In genomic region chr17:75130059-75130631, GRCh38 we compare ENCODE assay signal across 6 cellular contexts. TPM values are rescaled to one million over a fixed set of nuclear protein-coding genes. Genes with fewer than 3 reads are reported as not detected.
DNase-seq lines count a peak whose midpoint lies in the region; ATAC-seq and TF ChIP-seq lines count a peak whose summit lies in the region.

No MANE protein-coding gene starts in this region.

- TF ChIP-seq CTCF in left ventricle myocardium inferior (IDR thresholded peaks at IDR 0.05; ENCODE audit: borderline replicate concordance) (no peak), gastroesophageal sphincter (IDR thresholded peaks at IDR 0.05) (no peak), uterus (IDR thresholded peaks at IDR 0.05) (no peak)

- ATAC-seq in Right ventricle myocardium inferior (no peak), gastroesophageal sphincter (no peak), HG02798 (IDR thresholded peaks at IDR 0.05; ENCODE audit: poor library complexity, unreplicated experiment) (no peak)

- H3K36me3 ChIP-seq in left ventricle myocardium inferior (peaks cover 9% of the 10 kb centered on the region), gastroesophageal sphincter (peaks cover 0 to 20% of the 10 kb centered on the region in 2 donors), uterus (no peaks in the 10 kb centered on the region)

- intact Hi-C loops in left ventricle myocardium inferior (cut with micrococcal nuclease) (no loop called here), Right ventricle myocardium inferior (cut with DNase I) (loop anchor here (2.0 kb wide), 1 partner anchor 15 kb away; no protein-coding TSS in a partner anchor), uterus (cut with DNase I; ENCODE audit: low total_unique reads) (no loop called here)

- H3K4me3 ChIP-seq in left ventricle myocardium inferior (peak overlapping the region; percentile 81), gastroesophageal sphincter (peak overlapping the region in 1 of 2 donors; percentile 88), uterus (no peak overlapping the region)

- WGBS in gastroesophageal sphincter (ENCODE audit: low coverage in 1 of 2), 2 donors, result 34 to 74% methylated on average over 3 to 9 of the region's 24 CpGs

- DNase-seq in left ventricle myocardium inferior (no peak), Right ventricle myocardium inferior (ENCODE audit: missing footprints) (no peak), uterus (no peak), NCI-H526 treated with DMSO at 0.1 percent for 48 hours (lab: John Stamatoyannopoulos, UW) (no peak)

- no peak for TF ChIP-seq EP300 in gastroesophageal sphincter (IDR thresholded peaks at IDR 0.05)

- H3K9me3 ChIP-seq in left ventricle myocardium inferior (replicated peaks) (no peaks in the 10 kb centered on the region), gastroesophageal sphincter (no peaks in the 10 kb centered on the region), uterus (no peaks in the 10 kb centered on the region)

- peak overlapping the region; percentile 92 for H3K27ac ChIP-seq in left ventricle myocardium inferior (replicated peaks)
- peak overlapping the region in 3 of 4 donors; percentile 87 to 90 (median 89) for H3K27ac ChIP-seq in gastroesophageal sphincter
- H3K27ac ChIP-seq in uterus, result peak overlapping the region; percentile 88 to 90

- peaks cover 28% of the 10 kb centered on the region for H3K4me1 ChIP-seq in left ventricle myocardium inferior
- H3K4me1 ChIP-seq in gastroesophageal sphincter, result peaks cover 0 to 23% (median 5%) of the 10 kb centered on the region in 3 donors
- peaks cover 0 to 8% of the 10 kb centered on the region in 2 donors for H3K4me1 ChIP-seq in uterus

- H3K27me3 ChIP-seq in left ventricle myocardium inferior (ENCODE audit: low read depth) (no peaks in the 10 kb centered on the region), gastroesophageal sphincter (no peaks in the 10 kb centered on the region), uterus (no peaks in the 10 kb centered on the region)

- no peak for TF ChIP-seq POLR2A in gastroesophageal sphincter (IDR thresholded peaks at IDR 0.05)
- TF ChIP-seq POLR2A in uterus (IDR thresholded peaks at IDR 0.05), result no peak

RNA-seq across cellular contexts. Expression of gene NT5C, which starts 1.4 kb away (rescaled TPM):
- total RNA-seq in left ventricle myocardium inferior (25.9 TPM), Right ventricle myocardium inferior (24.6 TPM), gastroesophageal sphincter (100 to 1,000 TPM in 2 of 4 donors, 10 to 100 TPM in 2; 74.5 to 121 (median 99.6) TPM), uterus (10 to 100 TPM; 30.2 to 60.0 (median 44.9) TPM)

RNA-seq across cellular contexts. Expression of gene ARMC7, which starts 20.4 kb away (rescaled TPM):
- total RNA-seq in left ventricle myocardium inferior, result 6.2 TPM
- total RNA-seq in Right ventricle myocardium inferior, result 6.4 TPM
- 1 to 10 TPM; 2.4 to 6.1 (median 3.9) TPM for total RNA-seq in gastroesophageal sphincter
- 1 to 10 TPM in 2 of 4 donors, under 1 TPM in 2; 0.29 to 9.2 (median 2.0) TPM for total RNA-seq in uterus

RNA-seq across cellular contexts. Expression of gene JPT1, which starts 24.2 kb away (rescaled TPM):
- total RNA-seq in left ventricle myocardium inferior, result 13.8 TPM
- 17.1 TPM for total RNA-seq in Right ventricle myocardium inferior
- total RNA-seq in gastroesophageal sphincter, result 10 to 100 TPM in 3 of 4 donors, 1 to 10 TPM in 1; 9.3 to 48.5 (median 25.0) TPM
- 10 to 100 TPM in 2 of 4 donors, 1 to 10 TPM in 2; 3.6 to 46.8 (median 11.6) TPM for total RNA-seq in uterus

RNA-seq across cellular contexts. Expression of gene SLC16A5, which starts 42.4 kb away (rescaled TPM):
- total RNA-seq in left ventricle myocardium inferior (8.4 TPM), Right ventricle myocardium inferior (7.1 TPM), gastroesophageal sphincter (1 to 10 TPM; 4.0 to 6.9 (median 5.2) TPM), uterus (10 to 100 TPM in 2 of 4 donors, 1 to 10 TPM in 1, not detected in 1; 4.1 to 17.5 (median 12.1) TPM)

RNA-seq across cellular contexts. Expression of gene SUMO2, which starts 52.6 kb away (rescaled TPM):
- total RNA-seq in left ventricle myocardium inferior (183 TPM), Right ventricle myocardium inferior (217 TPM), gastroesophageal sphincter (10 to 100 TPM; 67.7 to 95.2 (median 69.9) TPM), uterus (100 to 1,000 TPM in 2 of 4 donors, 10 to 100 TPM in 2; 57.4 to 427 (median 102) TPM)
